Comparison of ENCODE assay signal across 23 cellular contexts in the genomic region with DNA sequence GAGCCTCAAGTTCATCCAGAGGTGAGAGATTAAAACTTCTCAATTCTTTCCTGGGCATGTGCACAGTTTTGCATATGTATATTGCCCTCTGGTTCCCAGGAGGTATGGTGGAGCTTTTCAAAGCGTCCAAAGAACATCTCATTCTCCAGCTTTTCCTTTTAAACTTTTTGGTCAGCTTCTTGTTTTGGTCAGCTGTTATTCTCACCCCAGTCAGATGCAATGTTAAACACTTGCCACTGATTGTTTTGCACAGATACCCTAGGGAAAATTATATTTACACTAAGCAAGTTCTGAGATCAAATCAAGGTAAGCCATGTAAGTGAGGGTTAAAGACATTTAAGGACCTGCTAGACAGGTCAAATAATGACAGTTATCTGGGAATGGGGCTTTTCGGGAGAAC.
DNase-seq lines count a peak whose midpoint lies in the region; ATAC-seq, FAIRE-seq and TF ChIP-seq lines count a peak whose summit lies in the region.
"Had no signal": no experiment of that assay in that cellular context is flagged by ENCODE, and none has a peak within 500 bp of the region (broad histone marks: within the 10 kb centered on the region; RNA-seq: fewer than 3 reads in every experiment).

No MANE protein-coding gene starts in this region.

- TF ChIP-seq EP300 in K562 (IDR thresholded peaks at IDR 0.05; ENCODE audit: low read length) = no peak

- H3K27me3 ChIP-seq in K562 (ENCODE audit: control insufficient read depth in 2 of 2, insufficient read depth in 2 of 2, low read length in 2 of 2) = no peaks in the 10 kb centered on the region
- H3K27me3 ChIP-seq: BE2C, BLaER1 had no signal

- no TSS peak for BruUV-seq in K562 (replicated peaks; lab: Mats Ljungman, UMichigan)

- no peak overlapping the region for H3K4me3 ChIP-seq in K562
- H3K4me3 ChIP-seq: BLaER1, GM12878 had no signal

- POLR2A ChIA-PET in K562 (lab: Yijun Ruan, JAX) = interaction anchor here (1.5 to 2.0 kb wide), 2 partner anchors 12 to 20 kb away, joined by 4 to 5 read pairs; no protein-coding TSS in a partner anchor

- in situ Hi-C loops in K562 (cut with MboI) = no loop called here
- in situ Hi-C loops in GM13976 (cut with MboI; ENCODE audit: low sequenced_read_pairs, unreplicated experiment) = loop anchor here (25.0 kb wide), 1 partner anchor 288 kb away; no protein-coding TSS in a partner anchor

- no peaks in the 10 kb centered on the region for H3K4me1 ChIP-seq in K562 (replicated peaks in 1 of 2; ENCODE audit: control insufficient read depth in 2 of 2, insufficient read depth in 2 of 2, low read length in 2 of 2)
- H3K4me1 ChIP-seq: BE2C, BLaER1 had no signal

- DNase-seq in GM18507 (ENCODE audit: extremely low spot score, insufficient read length, low read depth) = no peak
- no peak for DNase-seq in K562 (ENCODE audit: extremely low read depth in 1 of 4, low spot score in 3 of 4)
- no peak for DNase-seq in GM13976 (ENCODE audit: low spot score)
- DNase-seq: 8988T; ACHN; BE2C; C1 segment of cervical spinal cord; CD4-positive, alpha-beta memory T cell; CD4-positive, CD25-positive, alpha-beta regulatory T cell; CD8-positive, alpha-beta memory T cell; COR-L47; DMS 273 treated with DMSO at 0.1 percent for 48 hours; DMS153; DMS53; DMS79; DND-41; EL; GDM1 had no signal

- H2AFZ ChIP-seq in K562 (ENCODE audit: low read depth, low read length) = 0 out of 2 replicates have a peak overlapping the region, but pooled peaks have one; percentile 1

- peaks cover 10% of the 10 kb centered on the region for H3K9me3 ChIP-seq in K562 (replicated peaks; ENCODE audit: control insufficient read depth, insufficient read depth, low read depth, low read length)
- H3K9me3 ChIP-seq: BE2C had no signal

- ATAC-seq in K562 (no peak), HG03520 (IDR thresholded peaks at IDR 0.05; ENCODE audit: unreplicated experiment) (no peak), HG03565 (IDR thresholded peaks at IDR 0.05; ENCODE audit: unreplicated experiment) (no peak)
- ATAC-seq: GM12878 had no signal

- FAIRE-seq in GM18507 (lab: Jason Lieb, UNC) = peak; percentile 18
- no peak for FAIRE-seq in K562 (lab: Jason Lieb, UNC)
- FAIRE-seq: A204.1, GM12878 had no signal

- H3K36me3 ChIP-seq in K562 (ENCODE audit: control insufficient read depth, insufficient read depth, low read length) = no peaks in the 10 kb centered on the region
- H3K36me3 ChIP-seq: BE2C, BLaER1 had no signal

- CTCF ChIA-PET in K562 (lab: Yijun Ruan, JAX; ENCODE audit: low intra/inter-chr PET ratio) = no interaction called here

- H3K9ac ChIP-seq in K562 (ENCODE audit: insufficient read depth in 1 of 2, low read depth in 2 of 2, low read length in 2 of 2) = no peak overlapping the region
- H3K9ac ChIP-seq: BLaER1 had no signal

- no peak for TF ChIP-seq RAD21 in K562 (CRISPR knock-in tag; conservative IDR thresholded peaks at IDR 0.05 in 1 of 2, IDR thresholded peaks at IDR 0.05 in 1 of 2)

- no peak overlapping the region for H3K27ac ChIP-seq in K562 (ENCODE audit: extremely low read depth, low read depth, low read length)
- H3K27ac ChIP-seq: BLaER1 had no signal

- no peak for TF ChIP-seq POLR2A in K562 (conservative IDR thresholded peaks at IDR 0.05)

- H3K4me2 ChIP-seq in K562 (ENCODE audit: insufficient read depth, low read length) = no peak overlapping the region
- H3K4me2 ChIP-seq: BLaER1 had no signal

- 57% methylated on average over 2 of the region's 2 CpGs for WGBS in K562 (ENCODE audit: insufficient coverage, low coverage, missing lambda C conversion rate)

- no peaks in the 10 kb centered on the region for H4K20me1 ChIP-seq in K562 (replicated peaks; ENCODE audit: control insufficient read depth, insufficient read depth, low read length)
- H4K20me1 ChIP-seq: BLaER1 had no signal

- no peaks in the 10 kb centered on the region for H3K9me1 ChIP-seq in K562 (ENCODE audit: control insufficient read depth, insufficient read depth, low read length)

- no peaks in the 10 kb centered on the region for H3K79me2 ChIP-seq in K562 (ENCODE audit: control insufficient read depth, insufficient read depth, low read length)

- TF ChIP-seq CTCF in K562 (IDR thresholded peaks at IDR 0.05 in 2 of 3, conservative IDR thresholded peaks at IDR 0.05 in 1 of 3; ENCODE audit: insufficient read depth in 2 of 3, low read depth in 1 of 3, low read length in 3 of 3) = no peak
- no peak for TF ChIP-seq CTCF in GM13976 (IDR thresholded peaks at IDR 0.05; ENCODE audit: borderline replicate concordance, control extremely low read depth, extremely low read depth, insufficient read depth, missing control alignments)

- intact Hi-C loops in K562 (cut with micrococcal nuclease) = no loop called here

TF ChIP-seq in K562, 482 proteins besides CTCF, POLR2A, EP300 and RAD21 (continues in another document):
- TF ChIP-seq NR1H2 (CRISPR knock-in tag; IDR thresholded peaks at IDR 0.05) (no peak), HNRNPH1 (optimal IDR thresholded peaks at IDR 0.05; ENCODE audit: low read depth, low read length) (no peak), RAD51 (IDR thresholded peaks at IDR 0.05; ENCODE audit: borderline replicate concordance, low read depth) (no peak), BCL6 (CRISPR knock-in tag; IDR thresholded peaks at IDR 0.05) (no peak), TRIM28 (IDR thresholded peaks at IDR 0.05) (peak; percentile 90), CBFA2T2 (conservative IDR thresholded peaks at IDR 0.05) (no peak), RBM15 (IDR thresholded peaks at IDR 0.05; ENCODE audit: insufficient read depth, low read length) (no peak), NFYB (IDR thresholded peaks at IDR 0.05; ENCODE audit: extremely low read depth, insufficient read length) (no peak), CBX5 (IDR thresholded peaks at IDR 0.05; ENCODE audit: borderline replicate concordance, low read depth) (0 out of 2 replicates have a peak, but pooled peaks have one; percentile 36), ZNF57 (CRISPR knock-in tag; IDR thresholded peaks at IDR 0.05) (no peak)
- TF ChIP-seq, protein P1, sequence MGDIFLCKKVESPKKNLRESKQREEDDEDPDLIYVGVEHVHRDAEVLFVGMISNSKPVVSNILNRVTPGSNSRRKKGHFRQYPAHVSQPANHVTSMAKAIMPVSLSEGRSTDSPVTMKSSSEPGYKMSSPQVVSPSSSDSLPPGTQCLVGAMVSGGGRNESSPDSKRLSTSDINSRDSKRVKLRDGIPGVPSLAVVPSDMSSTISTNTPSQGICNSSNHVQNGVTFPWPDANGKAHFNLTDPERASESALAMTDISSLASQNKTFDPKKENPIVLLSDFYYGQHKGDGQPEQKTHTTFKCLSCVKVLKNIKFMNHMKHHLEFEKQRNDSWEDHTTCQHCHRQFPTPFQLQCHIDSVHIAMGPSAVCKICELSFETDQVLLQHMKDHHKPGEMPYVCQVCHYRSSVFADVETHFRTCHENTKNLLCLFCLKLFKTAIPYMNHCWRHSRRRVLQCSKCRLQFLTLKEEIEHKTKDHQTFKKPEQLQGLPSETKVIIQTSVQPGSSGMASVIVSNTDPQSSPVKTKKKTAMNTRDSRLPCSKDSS (IDR thresholded peaks at IDR 0.05; ENCODE audit: low read depth, partially characterized antibody) = peak; percentile 86
- TF ChIP-seq, protein P2, sequence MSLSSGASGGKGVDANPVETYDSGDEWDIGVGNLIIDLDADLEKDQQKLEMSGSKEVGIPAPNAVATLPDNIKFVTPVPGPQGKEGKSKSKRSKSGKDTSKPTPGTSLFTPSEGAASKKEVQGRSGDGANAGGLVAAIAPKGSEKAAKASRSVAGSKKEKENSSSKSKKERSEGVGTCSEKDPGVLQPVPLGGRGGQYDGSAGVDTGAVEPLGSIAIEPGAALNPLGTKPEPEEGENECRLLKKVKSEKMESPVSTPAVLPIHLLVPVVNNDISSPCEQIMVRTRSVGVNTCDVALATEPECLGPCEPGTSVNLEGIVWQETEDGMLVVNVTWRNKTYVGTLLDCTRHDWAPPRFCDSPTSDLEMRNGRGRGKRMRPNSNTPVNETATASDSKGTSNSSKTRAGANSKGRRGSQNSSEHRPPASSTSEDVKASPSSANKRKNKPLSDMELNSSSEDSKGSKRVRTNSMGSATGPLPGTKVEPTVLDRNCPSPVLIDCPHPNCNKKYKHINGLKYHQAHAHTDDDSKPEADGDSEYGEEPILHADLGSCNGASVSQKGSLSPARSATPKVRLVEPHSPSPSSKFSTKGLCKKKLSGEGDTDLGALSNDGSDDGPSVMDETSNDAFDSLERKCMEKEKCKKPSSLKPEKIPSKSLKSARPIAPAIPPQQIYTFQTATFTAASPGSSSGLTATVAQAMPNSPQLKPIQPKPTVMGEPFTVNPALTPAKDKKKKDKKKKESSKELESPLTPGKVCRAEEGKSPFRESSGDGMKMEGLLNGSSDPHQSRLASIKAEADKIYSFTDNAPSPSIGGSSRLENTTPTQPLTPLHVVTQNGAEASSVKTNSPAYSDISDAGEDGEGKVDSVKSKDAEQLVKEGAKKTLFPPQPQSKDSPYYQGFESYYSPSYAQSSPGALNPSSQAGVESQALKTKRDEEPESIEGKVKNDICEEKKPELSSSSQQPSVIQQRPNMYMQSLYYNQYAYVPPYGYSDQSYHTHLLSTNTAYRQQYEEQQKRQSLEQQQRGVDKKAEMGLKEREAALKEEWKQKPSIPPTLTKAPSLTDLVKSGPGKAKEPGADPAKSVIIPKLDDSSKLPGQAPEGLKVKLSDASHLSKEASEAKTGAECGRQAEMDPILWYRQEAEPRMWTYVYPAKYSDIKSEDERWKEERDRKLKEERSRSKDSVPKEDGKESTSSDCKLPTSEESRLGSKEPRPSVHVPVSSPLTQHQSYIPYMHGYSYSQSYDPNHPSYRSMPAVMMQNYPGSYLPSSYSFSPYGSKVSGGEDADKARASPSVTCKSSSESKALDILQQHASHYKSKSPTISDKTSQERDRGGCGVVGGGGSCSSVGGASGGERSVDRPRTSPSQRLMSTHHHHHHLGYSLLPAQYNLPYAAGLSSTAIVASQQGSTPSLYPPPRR (CRISPR knock-in tag; IDR thresholded peaks at IDR 0.05; ENCODE audit: borderline replicate concordance) = no peak
- TF ChIP-seq, protein P3, sequence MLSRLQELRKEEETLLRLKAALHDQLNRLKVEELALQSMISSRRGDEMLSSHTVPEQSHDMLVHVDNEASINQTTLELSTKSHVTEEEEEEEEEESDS (CRISPR knock-in tag; IDR thresholded peaks at IDR 0.05) = no peak
- TF ChIP-seq, protein P4, sequence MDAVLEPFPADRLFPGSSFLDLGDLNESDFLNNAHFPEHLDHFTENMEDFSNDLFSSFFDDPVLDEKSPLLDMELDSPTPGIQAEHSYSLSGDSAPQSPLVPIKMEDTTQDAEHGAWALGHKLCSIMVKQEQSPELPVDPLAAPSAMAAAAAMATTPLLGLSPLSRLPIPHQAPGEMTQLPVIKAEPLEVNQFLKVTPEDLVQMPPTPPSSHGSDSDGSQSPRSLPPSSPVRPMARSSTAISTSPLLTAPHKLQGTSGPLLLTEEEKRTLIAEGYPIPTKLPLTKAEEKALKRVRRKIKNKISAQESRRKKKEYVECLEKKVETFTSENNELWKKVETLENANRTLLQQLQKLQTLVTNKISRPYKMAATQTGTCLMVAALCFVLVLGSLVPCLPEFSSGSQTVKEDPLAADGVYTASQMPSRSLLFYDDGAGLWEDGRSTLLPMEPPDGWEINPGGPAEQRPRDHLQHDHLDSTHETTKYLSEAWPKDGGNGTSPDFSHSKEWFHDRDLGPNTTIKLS (IDR thresholded peaks at IDR 0.05; ENCODE audit: borderline replicate concordance, low read depth) = no peak
